In genomic region chr18:66760559-66760958, GRCh38 we compare ENCODE assay signal across 9 cellular contexts.
"Had no signal": no experiment of that assay in that cellular context is flagged by ENCODE, and none has a peak within 500 bp of the region (broad histone marks: within the 10 kb centered on the region; RNA-seq: fewer than 3 reads in every experiment).

No MANE protein-coding gene starts in this region.

- H3K36me3 Mint-ChIP-seq: IgD-negative memory B cell had no signal

- H3K27ac Mint-ChIP-seq: IgD-negative memory B cell had no signal

- H3K4me3 Mint-ChIP-seq: IgD-negative memory B cell had no signal

- H3K4me1 Mint-ChIP-seq: IgD-negative memory B cell had no signal

- H3K27me3 Mint-ChIP-seq: IgD-negative memory B cell had no signal

- FAIRE-seq: HepG2, HTR-8/SVneo, K562 had no signal

- H3K27ac ChIP-seq: HL-60, KMS-11 had no signal

- DNase-seq: IMR-90, KBM-7, KG1 had no signal

- ATAC-seq: HepG2, K562 had no signal

- H3K4me2 ChIP-seq: KMS-11 had no signal

- H3K4me3 ChIP-seq: K562 had no signal

- H3K9ac ChIP-seq: KMS-11 had no signal
